ENCODE assay signal across 18 cellular contexts in genomic region chr1:193087893-193088292, GRCh38. TPM values are rescaled to one million over a fixed set of nuclear protein-coding genes. Genes with fewer than 3 reads are reported as not detected.
A peak's percentile ranks its signal among the peaks of the same experiment; 100 is the strongest.
DNase-seq lines count a peak whose midpoint lies in the region; ATAC-seq and TF ChIP-seq lines count a peak whose summit lies in the region.
"Had no signal": no experiment of that assay in that cellular context is flagged by ENCODE, and none has a peak within 500 bp of the region (broad histone marks: within the 10 kb centered on the region; RNA-seq: fewer than 3 reads in every experiment).

No MANE protein-coding gene starts in this region.

- peak overlapping the region; percentile 79 for H3K27ac Mint-ChIP-seq in chondrocyte (ENCODE audit: unreplicated experiment)
- H3K27ac Mint-ChIP-seq in nephron progenitor cell, result peak overlapping the region; percentile 25
- H3K27ac Mint-ChIP-seq: CD8-positive, alpha-beta T cell; GM23338 had no signal

- no peak overlapping the region for H3K27ac ChIP-seq in HEK293 (ENCODE audit: extremely low read depth, low read depth, low read length)
- H3K27ac ChIP-seq: A549 had no signal

- H3K36me3 Mint-ChIP-seq in chondrocyte (ENCODE audit: low read depth) (peaks cover 16% of the 10 kb centered on the region), nephron progenitor cell (ENCODE audit: low read depth) (peaks cover 29% of the 10 kb centered on the region)

- peaks cover 14 to 32% of the 10 kb centered on the region in 2 experiments for H3K36me3 ChIP-seq in HEK293 (ENCODE audit: control insufficient read depth in 2 of 2, insufficient read depth in 1 of 2, low read length in 2 of 2)

- H3K4me1 Mint-ChIP-seq in chondrocyte (ENCODE audit: low read depth), result peaks cover 18% of the 10 kb centered on the region
- no peaks in the 10 kb centered on the region for H3K4me1 Mint-ChIP-seq in nephron progenitor cell
- H3K4me1 Mint-ChIP-seq: CD14-positive monocyte had no signal

- TF ChIP-seq CTCF in HEK293 (tag by site-specific recombination; IDR thresholded peaks at IDR 0.05) (no peak), chondrocyte (IDR thresholded peaks at IDR 0.05) (no peak), nephron progenitor cell (IDR thresholded peaks at IDR 0.05) (no peak)

- CTCF ChIA-PET in HEK293 (lab: Yijun Ruan, JAX) (interaction anchor here (0.7 kb wide), 1 partner anchor 17 kb away, joined by 3 read pairs; no protein-coding TSS in a partner anchor), HEK293T (lab: Yijun Ruan, JAX) (interaction anchor here (0.6 kb wide), 1 partner anchor 394 kb away, joined by 5 read pairs; no protein-coding TSS in a partner anchor)

- H3K4me3 ChIP-seq in HEK293 (ENCODE audit: low read depth, low read length), result no peak overlapping the region
- H3K4me3 ChIP-seq: A549, GM23338 had no signal

- no peak overlapping the region for H3K4me3 Mint-ChIP-seq in chondrocyte (ENCODE audit: unreplicated experiment)
- no peak overlapping the region for H3K4me3 Mint-ChIP-seq in nephron progenitor cell
- H3K4me3 Mint-ChIP-seq: CD14-positive monocyte; CD8-positive, alpha-beta T cell; GM23338 had no signal

- DNase-seq in HEK293T (ENCODE audit: extremely low spot score) (no peak), chondrocyte (ENCODE audit: low spot score) (no peak), nephron progenitor cell (no peak), left lobe of liver (ENCODE audit: low spot score) (no peak)
- no peak for DNase-seq in stimulated activated CD4-positive, alpha-beta T cell treated with anti-CD3 and anti-CD28 coated beads, Interleukin-12 subunit alpha, Interleukin-12 subunit beta, amount 100 ng/mL, for 4 hours
- DNase-seq: CD8-positive, alpha-beta T cell; COR-L47; DMS153; DMS79 treated with DMSO at 0.1 percent for 48 hours; EL; H7 had no signal

- H3K9me3 Mint-ChIP-seq in chondrocyte (ENCODE audit: low read depth) (no peaks in the 10 kb centered on the region), nephron progenitor cell (no peaks in the 10 kb centered on the region)
- H3K9me3 Mint-ChIP-seq: CD14-positive monocyte; CD8-positive, alpha-beta T cell; GM23338 had no signal

- no peak for ATAC-seq in GM18870 (IDR thresholded peaks at IDR 0.05; ENCODE audit: unreplicated experiment)
- no peak for ATAC-seq in left lobe of liver
- ATAC-seq in HG03045 (IDR thresholded peaks at IDR 0.05; ENCODE audit: unreplicated experiment), result no peak
- ATAC-seq: CD8-positive, alpha-beta T cell; GM23338; HepG2 had no signal

- H3K4me1 ChIP-seq in HEK293 (ENCODE audit: control insufficient read depth, insufficient read depth, low read length), result no peaks in the 10 kb centered on the region
- H3K4me1 ChIP-seq: A549 had no signal

- POLR2A ChIA-PET in HEK293 (lab: Yijun Ruan, JAX) (interaction anchor here (0.6 kb wide), 1 partner anchor 30 kb away, joined by 4 read pairs; no protein-coding TSS in a partner anchor), HEK293T (lab: Yijun Ruan, JAX) (interaction anchor here (1.2 kb wide), 1 partner anchor 16 kb away, joined by 4 read pairs; no protein-coding TSS in a partner anchor)

- H3K27me3 Mint-ChIP-seq in chondrocyte (ENCODE audit: low read depth), result no peaks in the 10 kb centered on the region
- no peaks in the 10 kb centered on the region for H3K27me3 Mint-ChIP-seq in nephron progenitor cell (ENCODE audit: low read depth, poor library complexity)

- no peaks in the 10 kb centered on the region for H3K9me3 ChIP-seq in HEK293 (ENCODE audit: control insufficient read depth, insufficient read depth, low read depth, low read length)
- H3K9me3 ChIP-seq: A549 had no signal

TF ChIP-seq in HEK293, 187 proteins besides CTCF, POLR2A, EP300 and RAD21:
- TF ChIP-seq ZBTB8A (tag by site-specific recombination; IDR thresholded peaks at IDR 0.05) (no peak), REST (tag by site-specific recombination; IDR thresholded peaks at IDR 0.05) (no peak), ZNF362 (tag by site-specific recombination; IDR thresholded peaks at IDR 0.05) (peak; percentile 89), GLI2 (tag by site-specific recombination; IDR thresholded peaks at IDR 0.05; ENCODE audit: borderline replicate concordance, low read depth) (no peak), ZFP41 (tag by site-specific recombination; IDR thresholded peaks at IDR 0.05; ENCODE audit: borderline replicate concordance) (no peak), ZEB2 (tag by site-specific recombination; IDR thresholded peaks at IDR 0.05) (no peak)

TF ChIP-seq in HEK293T, 16 proteins besides CTCF, POLR2A, EP300 and RAD21:
- TF ChIP-seq NFRKB (IDR thresholded peaks at IDR 0.05), result no peak
- peak; percentile 54; the same call in 1 of the 2 replicates for TF ChIP-seq ZNF384 (IDR thresholded peaks at IDR 0.05)
TF ChIP-seq in HEK293T: peak in this region for 1.

RNA-seq across cellular contexts. Expression of gene GLRX2, which starts 17.3 kb away (rescaled TPM):
- total RNA-seq in chondrocyte (27.6 to 33.1 TPM (median 31.1 TPM) in 3 replicates), left lobe of liver (13.2 TPM)

RNA-seq across cellular contexts. Expression of gene RO60, which starts 28.5 kb away (rescaled TPM):
- 89.7 to 98.7 TPM (median 91.4 TPM) in 3 replicates for total RNA-seq in chondrocyte
- 21.4 TPM for total RNA-seq in left lobe of liver

RNA-seq across cellular contexts. Expression of gene UCHL5, which starts 28.7 kb away (rescaled TPM):
- total RNA-seq in chondrocyte (21.3 to 32.4 TPM (median 23.8 TPM) in 3 replicates), left lobe of liver (15.2 TPM)

RNA-seq across cellular contexts. Expression of gene CDC73, which starts 33.9 kb away (rescaled TPM):
- total RNA-seq in chondrocyte, result 63.2 to 80.7 TPM (median 69.4 TPM) in 3 replicates
- total RNA-seq in left lobe of liver, result 17.9 TPM
